In genomic region chr6:97437087-97437486, GRCh38 we compare ENCODE assay signal across 8 cellular contexts.
A peak's percentile ranks its signal among the peaks of the same experiment; 100 is the strongest.
DNase-seq lines count a peak whose midpoint lies in the region; ATAC-seq and TF ChIP-seq lines count a peak whose summit lies in the region.

No MANE protein-coding gene starts in this region.

- H3K4me1 ChIP-seq in HCT116 (ENCODE audit: control insufficient read depth in 1 of 2, insufficient read depth in 2 of 2, low read length in 2 of 2) (peaks cover 0 to 6% of the 10 kb centered on the region in 2 experiments; a peak in 1 of 4 replicates), PC-3 (ENCODE audit: insufficient read depth, low read length) (no peaks in the 10 kb centered on the region)

- no peaks in the 10 kb centered on the region for H3K4me1 Mint-ChIP-seq in immature natural killer cell

- no peak for DNase-seq in GM12865 (ENCODE audit: low read depth)
- peak; percentile 19 for DNase-seq in HCT116 (ENCODE audit: low read depth, low spot score)
- peak; percentile 46 for DNase-seq in PC-3
- peak; percentile 47 for DNase-seq in fibroblast of pulmonary artery (ENCODE audit: low read depth)
- peak; percentile 92 for DNase-seq in superior temporal gyrus (ENCODE audit: extremely low spot score)
- no peak for DNase-seq in T-helper 1 cell
- DNase-seq in immature natural killer cell: no peak
- no peak for DNase-seq in NOMO-1 (lab: John Stamatoyannopoulos, UW; ENCODE audit: unreplicated experiment in 2 of 2)

- H3K9me3 ChIP-seq in HCT116 (ENCODE audit: control insufficient read depth in 1 of 2, insufficient read depth in 1 of 2, low read depth in 1 of 2, low read length in 2 of 2) (no peaks in the 10 kb centered on the region), PC-3 (ENCODE audit: low read length) (no peaks in the 10 kb centered on the region)

- H3K27me3 ChIP-seq in HCT116 (ENCODE audit: insufficient read depth, low read length): peaks cover 13% of the 10 kb centered on the region; the same call in 1 of the 2 replicates
- H3K27me3 ChIP-seq in PC-3 (ENCODE audit: low read length): peaks cover 9% of the 10 kb centered on the region

- H3K27ac Mint-ChIP-seq in immature natural killer cell: no peak overlapping the region

- BruUV-seq in HCT116 (replicated peaks; lab: Mats Ljungman, UMichigan) (no TSS peak), PC-3 (replicated peaks; lab: Mats Ljungman, UMichigan) (no TSS peak)

- TF ChIP-seq POLR2A in HCT116 (IDR thresholded peaks at IDR 0.05; ENCODE audit: borderline replicate concordance, extremely low read depth, insufficient read depth, insufficient read length): no peak

- POLR2A ChIA-PET in HCT116 (lab: Charles Lee) (no interaction called here), PC-3 (lab: Charles Lee; ENCODE audit: unreplicated experiment) (no interaction called here)

- CTCF ChIA-PET in HCT116 (lab: Charles Lee) (interaction anchor here (0.9 to 1.5 kb wide), 7 partner anchors 9 to 487 kb away, joined by 3 to 8 read pairs (median 4); no protein-coding TSS in a partner anchor), PC-3 (lab: Charles Lee) (no interaction called here)

- peaks cover 0 to 3% (median 2%) of the 10 kb centered on the region in 3 donors for H3K27me3 Mint-ChIP-seq in immature natural killer cell (ENCODE audit: low read depth in 3 of 3)

- no peaks in the 10 kb centered on the region for H3K79me2 ChIP-seq in HCT116 (ENCODE audit: insufficient read depth, low read length)
- no peaks in the 10 kb centered on the region for H3K79me2 ChIP-seq in PC-3 (ENCODE audit: low read length)

- H3F3A ChIP-seq in PC-3 (ENCODE audit: low read length, unreplicated experiment): no peaks in the 10 kb centered on the region

- RAD21 ChIA-PET in HCT116 (lab: Charles Lee; ENCODE audit: low non-redundant PET in 1 of 2, low total read pairs in 2 of 2, uncharacterized antibody in 2 of 2, unreplicated experiment in 2 of 2): no interaction called here

- no peaks in the 10 kb centered on the region for H3K36me3 Mint-ChIP-seq in immature natural killer cell

- no peak overlapping the region for H3K4me3 Mint-ChIP-seq in immature natural killer cell

- ATAC-seq in HCT116: peak; percentile 67
- ATAC-seq in PC-3: no peak

- H3K27ac ChIP-seq in HCT116 (ENCODE audit: low read depth, low read length) (no peak overlapping the region), PC-3 (ENCODE audit: low read length) (no peak overlapping the region)

- H3K9me2 ChIP-seq in HCT116 (ENCODE audit: insufficient read depth) (no peaks in the 10 kb centered on the region), PC-3 (replicated peaks; ENCODE audit: low read length) (no peaks in the 10 kb centered on the region)

- no peaks in the 10 kb centered on the region for H3K9me3 Mint-ChIP-seq in immature natural killer cell

- H3K4me2 ChIP-seq in HCT116 (ENCODE audit: low read length): no peak overlapping the region
- H3K4me2 ChIP-seq in PC-3 (ENCODE audit: low read length): no peak overlapping the region

- H3K9ac ChIP-seq in HCT116 (ENCODE audit: low read length): no peak overlapping the region
- H3K9ac ChIP-seq in PC-3 (ENCODE audit: low read length): no peak overlapping the region

- no peaks in the 10 kb centered on the region for H3K36me3 ChIP-seq in HCT116 (ENCODE audit: control insufficient read depth in 1 of 2, insufficient read depth in 2 of 2, low read length in 2 of 2)
- no peaks in the 10 kb centered on the region for H3K36me3 ChIP-seq in PC-3 (ENCODE audit: low read depth, low read length)

- TF ChIP-seq RAD21 in HCT116 (IDR thresholded peaks at IDR 0.05; ENCODE audit: low read depth): peak; percentile 48; the same call in 1 of the 2 replicates

- H3K4me3 ChIP-seq in GM12865 (ENCODE audit: low read depth, low read length) (no peak overlapping the region), HCT116 (replicated peaks in 1 of 2; ENCODE audit: low read depth in 1 of 2, low read length in 2 of 2) (no peak overlapping the region), PC-3 (ENCODE audit: low read length) (no peak overlapping the region), fibroblast of pulmonary artery (replicated peaks; ENCODE audit: low read depth, low read length) (no peak overlapping the region)

- peak; percentile 51 for TF ChIP-seq CTCF in GM12865 (IDR thresholded peaks at IDR 0.05; ENCODE audit: insufficient read depth, low read depth, low read length, missing control alignments)
- TF ChIP-seq CTCF in HCT116 (IDR thresholded peaks at IDR 0.05 in 2 of 3, conservative IDR thresholded peaks at IDR 0.05 in 1 of 3; ENCODE audit: borderline replicate concordance in 1 of 3, insufficient read depth in 1 of 3, low read depth in 2 of 3, low read length in 2 of 3): peak; percentile 49 to 90 (median 87); a peak in 5 of 6 replicates
- peak; percentile 76 for TF ChIP-seq CTCF in PC-3 (conservative IDR thresholded peaks at IDR 0.05; ENCODE audit: low read depth, low read length)
- TF ChIP-seq CTCF in fibroblast of pulmonary artery (IDR thresholded peaks at IDR 0.05; ENCODE audit: low read length, missing control alignments): peak; percentile 97

- peak overlapping the region; percentile 5 for H2AFZ ChIP-seq in HCT116 (ENCODE audit: low read depth, low read length, poor library complexity, severe bottlenecking)
- H2AFZ ChIP-seq in PC-3 (ENCODE audit: low read length): no peak overlapping the region

- no peaks in the 10 kb centered on the region for H4K20me1 ChIP-seq in HCT116 (ENCODE audit: insufficient read depth)
- no peaks in the 10 kb centered on the region for H4K20me1 ChIP-seq in PC-3 (ENCODE audit: low read length)

- intact Hi-C loops in HCT116 (cut with micrococcal nuclease) (no loop called here), PC-3 (cut with micrococcal nuclease) (no loop called here)

TF ChIP-seq in HCT116, 20 proteins besides CTCF, POLR2A, EP300 and RAD21:
- no peak for TF ChIP-seq SRF (IDR thresholded peaks at IDR 0.05; ENCODE audit: low read depth)
- TF ChIP-seq SP1 (IDR thresholded peaks at IDR 0.05; ENCODE audit: low read depth): no peak
- no peak for TF ChIP-seq CBX3 (IDR thresholded peaks at IDR 0.05; ENCODE audit: low read depth)
- no peak for TF ChIP-seq TCF7L2 (IDR thresholded peaks at IDR 0.05; ENCODE audit: borderline replicate concordance, extremely low read depth, insufficient read depth, insufficient read length)
- no peak for TF ChIP-seq POLR2AphosphoS5 (IDR thresholded peaks at IDR 0.05; ENCODE audit: low read depth, low read length)
- no peak for TF ChIP-seq ATF3 (IDR thresholded peaks at IDR 0.05)
- no peak for TF ChIP-seq FOSL1 (IDR thresholded peaks at IDR 0.05; ENCODE audit: low read depth)
- TF ChIP-seq REST (IDR thresholded peaks at IDR 0.05; ENCODE audit: low read depth): no peak
- TF ChIP-seq YY1 (IDR thresholded peaks at IDR 0.05; ENCODE audit: extremely low read depth, insufficient replicate concordance, low read depth, low read length): no peak
- no peak for TF ChIP-seq MAX (IDR thresholded peaks at IDR 0.05)
- TF ChIP-seq JUND (IDR thresholded peaks at IDR 0.05): no peak
TF ChIP-seq in HCT116: peak in this region for 0.

Comparison
In these comparisons a context has a peak if more than half of its experiments do, and no peak if none do; other contexts are left out.
1. DNase-seq: peak in HCT116 (single experiment), PC-3 (single experiment), fibroblast of pulmonary artery (single experiment) and superior temporal gyrus (single experiment); none in GM12865 (single experiment), T-helper 1 cell (0 of 5), immature natural killer cell (0 of 3) and NOMO-1 (0 of 2).
2. Peak in every context shown above with its lines, with median percentiles within 50 percentile points of each other: CTCF ChIP-seq.